In genomic region chr6:11163932-11164331, GRCh38 we compare ENCODE assay signal across 20 cellular contexts. TPM values are rescaled to one million over a fixed set of nuclear protein-coding genes. Genes with fewer than 3 reads are reported as not detected.
A peak's percentile ranks its signal among the peaks of the same experiment; 100 is the strongest.
DNase-seq lines count a peak whose midpoint lies in the region; ATAC-seq, FAIRE-seq and TF ChIP-seq lines count a peak whose summit lies in the region.
"Had no signal": no experiment of that assay in that cellular context is flagged by ENCODE, and none has a peak within 500 bp of the region (broad histone marks: within the 10 kb centered on the region; RNA-seq: fewer than 3 reads in every experiment).

No MANE protein-coding gene starts in this region.

- peak in 2 of 3 experiments; percentile 12 to 58 for DNase-seq in NCI-H1417 (lab: John Stamatoyannopoulos, UW)
- DNase-seq in NCI-H1417 treated with DMSO at 0.1 percent for 48 hours (lab: John Stamatoyannopoulos, UW), result no peak
- DNase-seq in NCI-H2029 (lab: John Stamatoyannopoulos, UW), result peak; percentile 84
- no peak for DNase-seq in GM12878 (ENCODE audit: low read depth, low spot score)
- no peak for DNase-seq in CD1c-positive myeloid dendritic cell (ENCODE audit: extremely low spot score)
- DNase-seq in left ventricle myocardium inferior, result no peak
- DNase-seq: adrenal gland; caudate nucleus; effector memory CD4-positive, alpha-beta T cell; hippocampal formation; KBM-7; left cardiac atrium; NCI-H1105; NCI-H446; PC-3 had no signal

- H3K4me3 ChIP-seq in GM12878, result no peak overlapping the region
- no peak overlapping the region for H3K4me3 ChIP-seq in left ventricle myocardium inferior
- H3K4me3 ChIP-seq: adrenal gland; BLaER1 treated with 17β-estradiol and CSF1 and Interleukin-3, amounts not matched to agents 10 nM and 100 nM; smooth muscle cell had no signal

- H3K4me1 ChIP-seq in GM12878 (ENCODE audit: control insufficient read depth, insufficient read depth, low read length) (peaks cover 6% of the 10 kb centered on the region; the same call in 1 of the 2 replicates), left ventricle myocardium inferior (peaks cover 10% of the 10 kb centered on the region)
- H3K4me1 ChIP-seq: BLaER1 treated with 17β-estradiol and CSF1 and Interleukin-3, amounts not matched to agents 10 nM and 100 nM had no signal

- H3K4me2 ChIP-seq in GM12878 (ENCODE audit: control insufficient read depth, insufficient read depth), result 0 out of 2 replicates have a peak overlapping the region, but pooled peaks have one; percentile 2
- H3K4me2 ChIP-seq: BLaER1 treated with 17β-estradiol and CSF1 and Interleukin-3, amounts not matched to agents 10 nM and 100 nM; smooth muscle cell had no signal

- no peak for TF ChIP-seq CTCF in GM12878 (IDR thresholded peaks at IDR 0.05 in 2 of 3, conservative IDR thresholded peaks at IDR 0.05 in 1 of 3; ENCODE audit: control insufficient read depth in 2 of 3, extremely low read depth in 1 of 3, insufficient read depth in 1 of 3, low read depth in 3 of 3, low read length in 3 of 3)
- TF ChIP-seq CTCF in left ventricle myocardium inferior (IDR thresholded peaks at IDR 0.05; ENCODE audit: borderline replicate concordance), result no peak

- TF ChIP-seq EP300 in GM12878 (IDR thresholded peaks at IDR 0.05; ENCODE audit: borderline replicate concordance in 1 of 2, control insufficient read depth in 1 of 2, low read depth in 2 of 2, low read length in 2 of 2), result no peak

- TF ChIP-seq POLR2A in GM12878 (IDR thresholded peaks at IDR 0.05; ENCODE audit: low read depth, low read length), result no peak

- H3K9me3 ChIP-seq in GM12878 (replicated peaks; ENCODE audit: control insufficient read depth, insufficient read depth, low read length) (no peaks in the 10 kb centered on the region), left ventricle myocardium inferior (replicated peaks) (no peaks in the 10 kb centered on the region)
- H3K9me3 ChIP-seq: BLaER1 treated with 17β-estradiol and CSF1 and Interleukin-3, amounts not matched to agents 10 nM and 100 nM had no signal

- peak; percentile 38 for FAIRE-seq in GM12878 (lab: Jason Lieb, UNC)

- no TSS peak for BruUV-seq in GM12878 (replicated peaks; lab: Mats Ljungman, UMichigan)

- 0% methylated on average over 2 of the region's 2 CpGs for WGBS in GM12878 (ENCODE audit: insufficient coverage, insufficient replicate concordance, low lambda C conversion rate, missing lambda C conversion rate)

- no peaks in the 10 kb centered on the region for H3K79me2 ChIP-seq in GM12878 (ENCODE audit: control insufficient read depth, insufficient read depth, low read length)

- H2AFZ ChIP-seq in GM12878 (ENCODE audit: control insufficient read depth, low read depth, low read length), result no peak overlapping the region

- intact Hi-C loops in GM12878 (cut with micrococcal nuclease; ENCODE audit: unreplicated experiment) (no loop called here), left ventricle myocardium inferior (cut with micrococcal nuclease) (no loop called here)

- H3K27me3 ChIP-seq in GM12878 (replicated peaks in 1 of 2; ENCODE audit: control insufficient read depth in 2 of 2, insufficient read depth in 2 of 2, low read length in 1 of 2) (no peaks in the 10 kb centered on the region), left ventricle myocardium inferior (ENCODE audit: low read depth) (no peaks in the 10 kb centered on the region)
- H3K27me3 ChIP-seq: adrenal gland; BLaER1 treated with 17β-estradiol and CSF1 and Interleukin-3, amounts not matched to agents 10 nM and 100 nM had no signal

- RAD21 ChIA-PET in GM12878 (lab: Charles Lee; ENCODE audit: unreplicated experiment), result interaction anchor here (1.0 to 1.2 kb wide), 2 partner anchors 217 to 333 kb away, joined by 3 to 4 read pairs; no protein-coding TSS in a partner anchor

- TF ChIP-seq RAD21 in GM12878 (IDR thresholded peaks at IDR 0.05; ENCODE audit: insufficient read depth, low read depth, low read length), result no peak

- SMC1A ChIA-PET in GM12878 (lab: Charles Lee; ENCODE audit: uncharacterized antibody, unreplicated experiment), result interaction anchor here (1.6 to 2.0 kb wide), 2 partner anchors 13 kb away, joined by 3 to 5 read pairs; no protein-coding TSS in a partner anchor

- H4K20me1 ChIP-seq in GM12878 (ENCODE audit: control insufficient read depth, insufficient read depth), result no peaks in the 10 kb centered on the region
- H4K20me1 ChIP-seq: BLaER1 treated with 17β-estradiol and CSF1 and Interleukin-3, amounts not matched to agents 10 nM and 100 nM had no signal

- no peak overlapping the region for H3K9ac ChIP-seq in GM12878 (ENCODE audit: control insufficient read depth, insufficient read depth, low read length)
- H3K9ac ChIP-seq: BLaER1 treated with 17β-estradiol and CSF1 and Interleukin-3, amounts not matched to agents 10 nM and 100 nM had no signal

- POLR2A ChIA-PET in GM12878 (lab: Charles Lee), result no interaction called here

- H3K36me3 ChIP-seq in GM12878 (ENCODE audit: control insufficient read depth in 2 of 2, insufficient read depth in 2 of 2, low read length in 1 of 2) (no peaks in the 10 kb centered on the region), left ventricle myocardium inferior (no peaks in the 10 kb centered on the region)
- H3K36me3 ChIP-seq: adrenal gland; BLaER1 treated with 17β-estradiol and CSF1 and Interleukin-3, amounts not matched to agents 10 nM and 100 nM had no signal

- ATAC-seq in GM19438 (IDR thresholded peaks at IDR 0.05; ENCODE audit: low read depth, unreplicated experiment) (peak; percentile 86), GM12878 (peak; percentile 86), HG02798 (IDR thresholded peaks at IDR 0.05; ENCODE audit: poor library complexity, unreplicated experiment) (no peak)
- ATAC-seq: left cardiac atrium, PC-3 had no signal

- in situ Hi-C loops in GM12878 (cut with MboI), result no loop called here

- no peak overlapping the region for H3K27ac ChIP-seq in GM12878 (ENCODE audit: control insufficient read depth, insufficient read depth)
- no peak overlapping the region for H3K27ac ChIP-seq in left ventricle myocardium inferior (replicated peaks)
- H3K27ac ChIP-seq: 22Rv1; adrenal gland; BLaER1 treated with 17β-estradiol and CSF1 and Interleukin-3, amounts not matched to agents 10 nM and 100 nM had no signal

- CTCF ChIA-PET in GM12878 (lab: Yijun Ruan, JAX), result interaction anchor here (1.2 to 2.4 kb wide), 4 partner anchors 8 to 333 kb away, joined by 3 to 11 read pairs (median 6); no protein-coding TSS in a partner anchor

TF ChIP-seq in GM12878, 131 proteins besides CTCF, POLR2A, EP300 and RAD21 (continues in another document):
- peak; percentile 55; the same call in 1 of the 2 replicates for TF ChIP-seq IKZF1 (conservative IDR thresholded peaks at IDR 0.05)
- TF ChIP-seq RAD51 (IDR thresholded peaks at IDR 0.05), result no peak
- TF ChIP-seq ZNF207 (IDR thresholded peaks at IDR 0.05; ENCODE audit: borderline replicate concordance), result no peak
- TF ChIP-seq E2F8 (IDR thresholded peaks at IDR 0.05; ENCODE audit: low read depth, partially characterized antibody), result no peak
- TF ChIP-seq FOXM1 (IDR thresholded peaks at IDR 0.05; ENCODE audit: low read depth, low read length), result 0 out of 2 replicates have a peak, but pooled peaks have one; percentile 39
- no peak for TF ChIP-seq LARP7 (IDR thresholded peaks at IDR 0.05)

RNA-seq across cellular contexts. Expression of gene ERVFRD-1, which starts 52.4 kb away (rescaled TPM):
- not detected in 2 replicates for total RNA-seq in GM12878 (2013; cell fraction: nucleolus; rRNA removed)
- total RNA-seq in GM12878 (2014; rRNA removed) (not detected in 2 replicates), GM12878 (2014; rRNA removed; fragmentation: Illumina TruSeq; extraction: Trizol) (not detected in 2 replicates), GM12878 (2021) (not detected in 2 replicates), left ventricle myocardium inferior (not detected)
- polyA plus RNA-seq in GM12878 (2011; ENCODE audit: low read depth), result not detected
- polyA plus RNA-seq in GM12878 (2011; rRNA removed) (not detected in 2 replicates), GM12878 (2014; fragmentation: Illumina TruSeq; extraction: Trizol) (0.03 and 0.06 TPM in 2 replicates), GM12878 (2014; fragmentation: Nextera tagmentation; extraction: Ambion mirVana) (not detected), GM12878 (2014; rRNA removed) (not detected in 2 replicates), GM12878 (2016; fragmentation: Nextera tagmentation; extraction: Ambion mirVana) (under 1 TPM; 0.07 to 0.11 TPM)
- not detected in 2 replicates for polyA plus RNA-seq in GM12878 (2011; cell fraction: cytosol; rRNA removed)
- polyA plus RNA-seq in GM12878 (2011; cell fraction: nucleus; rRNA removed), result not detected in 2 replicates
- polyA plus RNA-seq in GM12878 (2012), result 0.11 and 0.12 TPM in 2 replicates
- polyA minus RNA-seq in GM12878 (2011; rRNA and poly(A)+ RNA removed), result not detected in 2 replicates
- polyA minus RNA-seq in GM12878 (2011; cell fraction: cytosol; rRNA and poly(A)+ RNA removed), result not detected in 2 replicates
- polyA minus RNA-seq in GM12878 (2011; cell fraction: nucleus; rRNA and poly(A)+ RNA removed), result not detected in 2 replicates
- total RNA-seq: PC-3 had no signal
- polyA plus RNA-seq: smooth muscle cell had no signal

Comparison
In these comparisons a context has a peak if more than half of its experiments do, and no peak if none do; other contexts are left out.
1. DNase-seq: peak in NCI-H1417 (2 of 3) and NCI-H2029 (single experiment); none in NCI-H1417 treated with DMSO at 0.1 percent for 48 hours (single experiment), GM12878 (single experiment), CD1c-positive myeloid dendritic cell (single experiment) and left ventricle myocardium inferior (single experiment).